Comparison of ENCODE assay signal across 8 cellular contexts in genomic region chr2:190843874-190844699, GRCh38. TPM values are rescaled to one million over a fixed set of nuclear protein-coding genes. Genes with fewer than 3 reads are reported as not detected.
DNase-seq lines count a peak whose midpoint lies in the region; ATAC-seq, FAIRE-seq and TF ChIP-seq lines count a peak whose summit lies in the region.

No MANE protein-coding gene starts in this region.

- H3K4me3 ChIP-seq in PC-9: peak overlapping the region; percentile 55; the same call in 1 of the 2 replicates
- H3K4me3 ChIP-seq in keratinocyte (ENCODE audit: control insufficient read depth in 2 of 3, extremely low read depth in 1 of 3, insufficient read depth in 2 of 3, low read depth in 1 of 3, low read length in 3 of 3): no peak overlapping the region
- H3K4me3 ChIP-seq in uterus: no peak overlapping the region

- DNase-seq in PC-9: peak; percentile 35 to 90
- DNase-seq in keratinocyte (ENCODE audit: low read depth, low spot score): peak; percentile 74
- no peak for DNase-seq in Right ventricle myocardium superior
- no peak for DNase-seq in hypothalamus (lab: John Stamatoyannopoulos, UW)
- no peak for DNase-seq in GDM1 (lab: John Stamatoyannopoulos, UW)
- DNase-seq in uterus: no peak

- H3K27me3 ChIP-seq in PC-9 (ENCODE audit: insufficient read depth, low read depth): no peaks in the 10 kb centered on the region
- no peaks in the 10 kb centered on the region for H3K27me3 ChIP-seq in keratinocyte (ENCODE audit: control insufficient read depth, extremely low read depth, insufficient read depth, low read length)
- H3K27me3 ChIP-seq in uterus: no peaks in the 10 kb centered on the region

- CTCF ChIA-PET in PC-9 (lab: Charles Lee): no interaction called here

- H3K9me3 ChIP-seq in PC-9 (ENCODE audit: insufficient read depth, low read depth): no peaks in the 10 kb centered on the region; the same call in 1 of the 2 replicates
- no peaks in the 10 kb centered on the region for H3K9me3 ChIP-seq in keratinocyte (ENCODE audit: control insufficient read depth, low read depth, low read length)
- H3K9me3 ChIP-seq in uterus: no peaks in the 10 kb centered on the region

- H3K4me1 ChIP-seq in PC-9 (replicated peaks; ENCODE audit: insufficient read depth) (peaks cover 87% of the 10 kb centered on the region), keratinocyte (ENCODE audit: control insufficient read depth, extremely low read depth, insufficient read depth, low read length) (peaks cover 38% of the 10 kb centered on the region), uterus (no peaks in the 10 kb centered on the region)

- H3F3A ChIP-seq in PC-9 (ENCODE audit: insufficient read depth, low read depth): peaks cover 23% of the 10 kb centered on the region; the same call in 1 of the 2 replicates

- no peaks in the 10 kb centered on the region for H3K9me1 ChIP-seq in keratinocyte (ENCODE audit: control insufficient read depth, extremely low read depth, insufficient read depth, low read length)

- H3K79me2 ChIP-seq in PC-9 (ENCODE audit: low read depth): peaks cover 7% of the 10 kb centered on the region; the same call in 1 of the 2 replicates
- H3K79me2 ChIP-seq in keratinocyte (ENCODE audit: control insufficient read depth, insufficient read depth, low read length): no peaks in the 10 kb centered on the region

- peak overlapping the region; percentile 76 for H3K4me2 ChIP-seq in PC-9
- peak overlapping the region; percentile 65 for H3K4me2 ChIP-seq in keratinocyte (ENCODE audit: control insufficient read depth, extremely low read depth, insufficient read depth, low read depth, low read length)

- H3K27ac ChIP-seq in PC-9: peak overlapping the region; percentile 100
- H3K27ac ChIP-seq in keratinocyte (ENCODE audit: control insufficient read depth, insufficient read depth, low read length): peak overlapping the region; percentile 92
- H3K27ac ChIP-seq in uterus: no peak overlapping the region

- peak; percentile 92 for FAIRE-seq in keratinocyte (lab: Jason Lieb, UNC)

- ATAC-seq in GM18519 (IDR thresholded peaks at IDR 0.05; ENCODE audit: low FRiP score, unreplicated experiment): peak; percentile 97
- ATAC-seq in HG02610 (IDR thresholded peaks at IDR 0.05; ENCODE audit: unreplicated experiment): peak; percentile 99
- ATAC-seq in Right ventricle myocardium superior (ENCODE audit: poor library complexity): no peak

- dilution Hi-C loops in keratinocyte (cut with MboI; ENCODE audit: extremely low pct_ligation_motif_present, low sequenced_read_pairs): no loop called here

- H4K20me1 ChIP-seq in PC-9 (ENCODE audit: insufficient read depth) (no peaks in the 10 kb centered on the region), keratinocyte (ENCODE audit: control insufficient read depth, extremely low read depth, insufficient read depth, low read length) (no peaks in the 10 kb centered on the region)

- peak overlapping the region; percentile 45 for H3K9ac ChIP-seq in keratinocyte (ENCODE audit: control insufficient read depth, extremely low read depth, insufficient read depth, low read length)

- TF ChIP-seq CTCF in PC-9 (conservative IDR thresholded peaks at IDR 0.05) (no peak), keratinocyte (optimal IDR thresholded peaks at IDR 0.05 in 1 of 3, IDR thresholded peaks at IDR 0.05 in 1 of 3, conservative IDR thresholded peaks at IDR 0.05 in 1 of 3; ENCODE audit: extremely low read depth in 1 of 3, insufficient read depth in 2 of 3, low read length in 3 of 3) (no peak), uterus (IDR thresholded peaks at IDR 0.05) (no peak)

- peaks cover 16% of the 10 kb centered on the region; the same call in 1 of the 2 replicates for H3K36me3 ChIP-seq in PC-9 (ENCODE audit: low read depth)
- no peaks in the 10 kb centered on the region for H3K36me3 ChIP-seq in keratinocyte (ENCODE audit: control insufficient read depth in 2 of 2, extremely low read depth in 1 of 2, insufficient read depth in 2 of 2, low read length in 2 of 2)
- H3K36me3 ChIP-seq in uterus: no peaks in the 10 kb centered on the region

- no peak for TF ChIP-seq POLR2A in uterus (IDR thresholded peaks at IDR 0.05)

- intact Hi-C loops in PC-9 (cut with micrococcal nuclease; ENCODE audit: unreplicated experiment): loop anchor here (2.0 kb wide), 1 partner anchor 39 kb away; no protein-coding TSS in a partner anchor
- intact Hi-C loops in Right ventricle myocardium superior (cut with DNase I): loop anchor here (10.0 kb wide), 1 partner anchor 181 kb away; no protein-coding TSS in a partner anchor
- intact Hi-C loops in uterus (cut with DNase I; ENCODE audit: low total_unique reads): no loop called here

- H2AFZ ChIP-seq in PC-9 (no peak overlapping the region), keratinocyte (ENCODE audit: control insufficient read depth, low read length) (peak overlapping the region; percentile 34)

- POLR2A ChIA-PET in PC-9 (lab: Charles Lee; ENCODE audit: unreplicated experiment): interaction anchor here (0.5 to 0.7 kb wide), 4 partner anchors 102 to 673 kb away, joined by 3 to 7 read pairs (median 4); no protein-coding TSS in a partner anchor

- no peaks in the 10 kb centered on the region for H3K9me2 ChIP-seq in PC-9 (ENCODE audit: insufficient read depth)

- TSS peak; percentile 90 for BruUV-seq in PC-9 (replicated peaks; lab: Mats Ljungman, UMichigan)

RNA-seq across cellular contexts. Expression of gene GLS, which starts 36.5 kb away (rescaled TPM):
- 66.4 and 68.5 TPM in 2 replicates for total RNA-seq in PC-9 (2021)
- 70.9 to 130 TPM (median 98.4 TPM) in 3 replicates for polyA plus RNA-seq in keratinocyte
- 73.4 TPM for polyA plus RNA-seq in keratinocyte (2011; ENCODE audit: low read depth)
- 35.9 and 65.0 TPM in 2 replicates for polyA plus RNA-seq in keratinocyte (2011; cell fraction: cytosol; rRNA removed)
- 125 and 208 TPM in 2 replicates for polyA plus RNA-seq in keratinocyte (2011; cell fraction: nucleus; rRNA removed)
- polyA plus RNA-seq in keratinocyte (2012; ENCODE audit: low replicate concordance): 84.0 and 86.3 TPM in 2 replicates
- 54.3 to 225 TPM (median 97.0 TPM) in 3 replicates for polyA minus RNA-seq in keratinocyte
- 85.0 TPM for polyA minus RNA-seq in keratinocyte (2011; cell fraction: cytosol; rRNA and poly(A)+ RNA removed)
- 243 and 504 TPM in 2 replicates for polyA minus RNA-seq in keratinocyte (2011; cell fraction: nucleus; rRNA and poly(A)+ RNA removed)
- total RNA-seq in Right ventricle myocardium superior: 52.3 TPM
- total RNA-seq in uterus: 100 to 1,000 TPM in 3 of 4 donors, 10 to 100 TPM in 1; 89.7 to 202 (median 156) TPM

Comparison
In these comparisons a context has a peak if more than half of its experiments do, and no peak if none do; other contexts are left out.
1. DNase-seq: peak in PC-9 (2 of 2) and keratinocyte (single experiment); none in Right ventricle myocardium superior (single experiment), hypothalamus (0 of 51), GDM1 (single experiment) and uterus (0 of 2).
2. H3K27ac ChIP-seq: peak in PC-9 (single experiment) and keratinocyte (single experiment); none in uterus (0 of 2).